In genomic region chr7:27187702-27188665, GRCh38 we compare ENCODE assay signal across 11 cellular contexts. TPM values are rescaled to one million over a fixed set of nuclear protein-coding genes. Genes with fewer than 3 reads are reported as not detected.
A peak's percentile ranks its signal among the peaks of the same experiment; 100 is the strongest.
DNase-seq lines count a peak whose midpoint lies in the region; ATAC-seq, FAIRE-seq and TF ChIP-seq lines count a peak whose summit lies in the region.
"Had no signal": no experiment of that assay in that cellular context is flagged by ENCODE, and none has a peak within 500 bp of the region (broad histone marks: within the 10 kb centered on the region; RNA-seq: fewer than 3 reads in every experiment).

No MANE protein-coding gene starts in this region.

- no peaks in the 10 kb centered on the region for H3K9me1 ChIP-seq in keratinocyte (ENCODE audit: control insufficient read depth, extremely low read depth, insufficient read depth, low read length)

- TF ChIP-seq CTCF in HFFc6 (IDR thresholded peaks at IDR 0.05) (no peak; the same call in none of the 2 replicates), keratinocyte (optimal IDR thresholded peaks at IDR 0.05 in 1 of 3, IDR thresholded peaks at IDR 0.05 in 1 of 3, conservative IDR thresholded peaks at IDR 0.05 in 1 of 3; ENCODE audit: extremely low read depth in 1 of 3, insufficient read depth in 2 of 3, low read length in 3 of 3) (no peak), smooth muscle cell (IDR thresholded peaks at IDR 0.05; ENCODE audit: borderline replicate concordance, insufficient read depth, poor library complexity, severe bottlenecking) (no peak)

- H3K4me1 ChIP-seq in keratinocyte (ENCODE audit: control insufficient read depth, extremely low read depth, insufficient read depth, low read length) (peaks cover 13% of the 10 kb centered on the region), smooth muscle cell (ENCODE audit: low read depth) (peaks cover 7% of the 10 kb centered on the region)

- H2AFZ ChIP-seq in keratinocyte (ENCODE audit: control insufficient read depth, low read length) (no peak overlapping the region), smooth muscle cell (ENCODE audit: low read depth) (peak overlapping the region; percentile 81)

- H3K27me3 ChIP-seq in keratinocyte (ENCODE audit: control insufficient read depth, extremely low read depth, insufficient read depth, low read length) (peaks cover 97% of the 10 kb centered on the region), smooth muscle cell (ENCODE audit: low read depth) (no peaks in the 10 kb centered on the region)

- H3K27ac Mint-ChIP-seq in HFFc6 = peak overlapping the region; percentile 97
- peak overlapping the region; percentile 52 for H3K27ac Mint-ChIP-seq in activated CD8-positive, alpha-beta T cell treated with anti-CD3 and anti-CD28 coated beads, Interleukin-2, amount 10 ng/mL, durations not matched to agents 7 days and 5 days

- H3K9ac ChIP-seq in keratinocyte (ENCODE audit: control insufficient read depth, extremely low read depth, insufficient read depth, low read length) = no peak overlapping the region
- H3K9ac ChIP-seq in smooth muscle cell (ENCODE audit: low read depth) = peak overlapping the region; percentile 63

- CTCF ChIA-PET in activated CD8-positive, alpha-beta T cell treated with anti-CD3 and anti-CD28 coated beads, Interleukin-2, amount 10 ng/mL, durations not matched to agents 7 days and 5 days (lab: Charles Lee) = interaction anchor here (1.7 to 6.1 kb wide), 3 partner anchors 8 to 21 kb away, joined by 4 to 37 read pairs (median 25); no protein-coding TSS in a partner anchor

- no peak for ATAC-seq in activated CD8-positive, alpha-beta T cell treated with anti-CD3 and anti-CD28 coated beads, Interleukin-2, amount 10 ng/mL, durations not matched to agents 7 days and 5 days
- ATAC-seq in GM21390 (IDR thresholded peaks at IDR 0.05; ENCODE audit: unreplicated experiment) (no peak), GM21619 (IDR thresholded peaks at IDR 0.05; ENCODE audit: unreplicated experiment) (no peak)

- peaks cover 25% of the 10 kb centered on the region for H3K27me3 Mint-ChIP-seq in HFFc6 (ENCODE audit: insufficient read depth)
- peaks cover 83% of the 10 kb centered on the region for H3K27me3 Mint-ChIP-seq in activated CD8-positive, alpha-beta T cell treated with anti-CD3 and anti-CD28 coated beads, Interleukin-2, amount 10 ng/mL, durations not matched to agents 7 days and 5 days (ENCODE audit: low read depth)

- peaks cover 61% of the 10 kb centered on the region for H3K4me1 Mint-ChIP-seq in HFFc6 (ENCODE audit: low read depth)
- peaks cover 58% of the 10 kb centered on the region for H3K4me1 Mint-ChIP-seq in activated CD8-positive, alpha-beta T cell treated with anti-CD3 and anti-CD28 coated beads, Interleukin-2, amount 10 ng/mL, durations not matched to agents 7 days and 5 days (ENCODE audit: low read depth)

- H3F3A ChIP-seq in smooth muscle cell (ENCODE audit: low read depth) = peaks cover 9% of the 10 kb centered on the region

- 2% methylated on average over 55 of the region's 55 CpGs for WGBS in smooth muscle cell (ENCODE audit: low lambda C conversion rate)

- peak overlapping the region; percentile 93 for H3K4me3 Mint-ChIP-seq in HFFc6
- H3K4me3 Mint-ChIP-seq in activated CD8-positive, alpha-beta T cell treated with anti-CD3 and anti-CD28 coated beads, Interleukin-2, amount 10 ng/mL, durations not matched to agents 7 days and 5 days = peak overlapping the region; percentile 65

- FAIRE-seq in keratinocyte (lab: Jason Lieb, UNC) = no peak
- FAIRE-seq: endometrium, HTR-8/SVneo had no signal

- H3K9me3 ChIP-seq in keratinocyte (ENCODE audit: control insufficient read depth, low read depth, low read length) (no peaks in the 10 kb centered on the region), smooth muscle cell (replicated peaks; ENCODE audit: low read depth) (no peaks in the 10 kb centered on the region)

- POLR2A ChIA-PET in activated CD8-positive, alpha-beta T cell treated with anti-CD3 and anti-CD28 coated beads, Interleukin-2, amount 10 ng/mL, durations not matched to agents 7 days and 5 days (lab: Charles Lee) = interaction anchor here (0.9 kb wide), 1 partner anchor 11 kb away, joined by 3 read pairs; no protein-coding TSS in a partner anchor

- peaks cover 37% of the 10 kb centered on the region for H3K36me3 Mint-ChIP-seq in HFFc6 (ENCODE audit: low read depth)
- H3K36me3 Mint-ChIP-seq in activated CD8-positive, alpha-beta T cell treated with anti-CD3 and anti-CD28 coated beads, Interleukin-2, amount 10 ng/mL, durations not matched to agents 7 days and 5 days (ENCODE audit: low read depth) = peaks cover 6% of the 10 kb centered on the region

- H3K9me3 Mint-ChIP-seq in HFFc6 = no peaks in the 10 kb centered on the region
- H3K9me3 Mint-ChIP-seq in activated CD8-positive, alpha-beta T cell treated with anti-CD3 and anti-CD28 coated beads, Interleukin-2, amount 10 ng/mL, durations not matched to agents 7 days and 5 days (ENCODE audit: insufficient read depth) = no peaks in the 10 kb centered on the region

- dilution Hi-C loops in keratinocyte (cut with MboI; ENCODE audit: extremely low pct_ligation_motif_present, low sequenced_read_pairs) = no loop called here

- DNase-seq in HFFc6 (no peak), keratinocyte (ENCODE audit: low read depth, low spot score) (no peak), smooth muscle cell (lab: John Stamatoyannopoulos, UW; ENCODE audit: unreplicated experiment) (no peak), T1000 (lab: John Stamatoyannopoulos, UW) (no peak)
- no peak for DNase-seq in activated CD8-positive, alpha-beta T cell treated with anti-CD3 and anti-CD28 coated beads, Interleukin-2, amount 10 ng/mL, durations not matched to agents 7 days and 5 days
- no peak for DNase-seq in stimulated activated CD4-positive, alpha-beta T cell treated with anti-CD3 and anti-CD28 coated beads, Interleukin-4, amount 100 ng/mL, for 1 hour

- H3K36me3 ChIP-seq in keratinocyte (ENCODE audit: control insufficient read depth in 2 of 2, extremely low read depth in 1 of 2, insufficient read depth in 2 of 2, low read length in 2 of 2) = no peaks in the 10 kb centered on the region
- H3K36me3 ChIP-seq in smooth muscle cell (ENCODE audit: low read depth) = no peaks in the 10 kb centered on the region

- H3K4me2 ChIP-seq in keratinocyte (ENCODE audit: control insufficient read depth, extremely low read depth, insufficient read depth, low read depth, low read length) (peak overlapping the region; percentile 37), smooth muscle cell (peak overlapping the region; percentile 89)

- H4K20me1 ChIP-seq in keratinocyte (ENCODE audit: control insufficient read depth, extremely low read depth, insufficient read depth, low read length) = no peaks in the 10 kb centered on the region
- H4K20me1 ChIP-seq in smooth muscle cell (ENCODE audit: low read depth) = peaks cover 4% of the 10 kb centered on the region

- H3K79me2 ChIP-seq in keratinocyte (ENCODE audit: control insufficient read depth, insufficient read depth, low read length) = no peaks in the 10 kb centered on the region
- H3K79me2 ChIP-seq in smooth muscle cell (ENCODE audit: low read depth) = peaks cover 100% of the 10 kb centered on the region

- H3K4me3 ChIP-seq in keratinocyte (ENCODE audit: control insufficient read depth in 2 of 3, extremely low read depth in 1 of 3, insufficient read depth in 2 of 3, low read depth in 1 of 3, low read length in 3 of 3) (peak overlapping the region in 1 of 3 experiments; percentile 38), smooth muscle cell (peak overlapping the region; percentile 60)

- H3K27ac ChIP-seq in keratinocyte (ENCODE audit: control insufficient read depth, insufficient read depth, low read length) (no peak overlapping the region), smooth muscle cell (ENCODE audit: low read depth) (peak overlapping the region; percentile 69)

RNA-seq across cellular contexts. Expression of gene HOXA11, which starts 3.0 kb away (rescaled TPM):
- 10 to 100 TPM; 33.1 to 42.1 (median 39.1) TPM for total RNA-seq in HFFc6 (2021; fragmentation: NEBNext Ultra II Directional; extraction: Animal tissue kit (Norgen Biotek cat#: 25700))
- not detected for total RNA-seq in activated CD8-positive, alpha-beta T cell treated with anti-CD3 and anti-CD28 coated beads, Interleukin-2, amount 10 ng/mL, durations not matched to agents 7 days and 5 days
- polyA plus RNA-seq in keratinocyte (0.07 to 0.18 TPM (median 0.14 TPM) in 3 replicates), smooth muscle cell (25.2 and 27.7 TPM in 2 replicates)
- polyA plus RNA-seq in keratinocyte (2011; ENCODE audit: low read depth) = not detected
- polyA plus RNA-seq in keratinocyte (2011; cell fraction: cytosol; rRNA removed) = 0.17 and 0.19 TPM in 2 replicates
- 0.13 TPM in 2 replicates for polyA plus RNA-seq in keratinocyte (2011; cell fraction: nucleus; rRNA removed)
- polyA plus RNA-seq in keratinocyte (2012; ENCODE audit: low replicate concordance) = 0.16 and 0.27 TPM in 2 replicates
- polyA minus RNA-seq in keratinocyte = not detected in 3 replicates
- not detected for polyA minus RNA-seq in keratinocyte (2011; cell fraction: cytosol; rRNA and poly(A)+ RNA removed)
- not detected in 2 replicates for polyA minus RNA-seq in keratinocyte (2011; cell fraction: nucleus; rRNA and poly(A)+ RNA removed)
- 18.2 and 20.3 TPM in 2 replicates for total RNA-seq in smooth muscle cell
- total RNA-seq: T-helper 2 cell treated with Interferon-gamma antibody and Interleukin-4, amounts not matched to agents 100 ng/mL and 5 ng/mL, for 36 hours had no signal

RNA-seq across cellular contexts. Expression of gene HOXA13, which starts 11.9 kb away (rescaled TPM):
- 10 to 100 TPM; 11.1 to 16.0 (median 13.1) TPM for total RNA-seq in HFFc6 (2021; fragmentation: NEBNext Ultra II Directional; extraction: Animal tissue kit (Norgen Biotek cat#: 25700))
- not detected for total RNA-seq in activated CD8-positive, alpha-beta T cell treated with anti-CD3 and anti-CD28 coated beads, Interleukin-2, amount 10 ng/mL, durations not matched to agents 7 days and 5 days
- polyA plus RNA-seq in keratinocyte (not detected in 3 replicates), smooth muscle cell (6.2 and 10.0 TPM in 2 replicates)
- polyA plus RNA-seq in keratinocyte (2011; ENCODE audit: low read depth) = not detected
- polyA plus RNA-seq in keratinocyte (2011; cell fraction: cytosol; rRNA removed) = not detected in 2 replicates
- polyA plus RNA-seq in keratinocyte (2011; cell fraction: nucleus; rRNA removed) = not detected in 2 replicates
- not detected in 2 replicates for polyA plus RNA-seq in keratinocyte (2012; ENCODE audit: low replicate concordance)
- not detected in 3 replicates for polyA minus RNA-seq in keratinocyte
- not detected for polyA minus RNA-seq in keratinocyte (2011; cell fraction: cytosol; rRNA and poly(A)+ RNA removed)
- not detected in 2 replicates for polyA minus RNA-seq in keratinocyte (2011; cell fraction: nucleus; rRNA and poly(A)+ RNA removed)
- total RNA-seq in smooth muscle cell = 14.2 and 21.6 TPM in 2 replicates
- total RNA-seq: T-helper 2 cell treated with Interferon-gamma antibody and Interleukin-4, amounts not matched to agents 100 ng/mL and 5 ng/mL, for 36 hours had no signal

RNA-seq across cellular contexts. Expression of gene HOXA10, which starts 13.9 kb away (rescaled TPM):
- 10 to 100 TPM; 38.9 to 43.5 (median 41.1) TPM for total RNA-seq in HFFc6 (2021; fragmentation: NEBNext Ultra II Directional; extraction: Animal tissue kit (Norgen Biotek cat#: 25700))
- not detected for total RNA-seq in activated CD8-positive, alpha-beta T cell treated with anti-CD3 and anti-CD28 coated beads, Interleukin-2, amount 10 ng/mL, durations not matched to agents 7 days and 5 days
- polyA plus RNA-seq in keratinocyte = 1.6 to 4.5 TPM (median 2.4 TPM) in 3 replicates
- 0.40 TPM for polyA plus RNA-seq in keratinocyte (2011; ENCODE audit: low read depth)
- 2.0 and 2.2 TPM in 2 replicates for polyA plus RNA-seq in keratinocyte (2011; cell fraction: cytosol; rRNA removed)
- polyA plus RNA-seq in keratinocyte (2011; cell fraction: nucleus; rRNA removed) = 2.0 and 2.1 TPM in 2 replicates
- 2.5 and 9.5 TPM in 2 replicates for polyA plus RNA-seq in keratinocyte (2012; ENCODE audit: low replicate concordance)
- polyA minus RNA-seq in keratinocyte = 1.9 to 5.1 TPM (median 3.0 TPM) in 3 replicates
- polyA minus RNA-seq in keratinocyte (2011; cell fraction: cytosol; rRNA and poly(A)+ RNA removed) = not detected
- polyA minus RNA-seq in keratinocyte (2011; cell fraction: nucleus; rRNA and poly(A)+ RNA removed) = 0.47 and 0.84 TPM in 2 replicates
- total RNA-seq in smooth muscle cell = 35.7 and 53.6 TPM in 2 replicates
- 37.6 and 39.4 TPM in 2 replicates for polyA plus RNA-seq in smooth muscle cell
- total RNA-seq: T-helper 2 cell treated with Interferon-gamma antibody and Interleukin-4, amounts not matched to agents 100 ng/mL and 5 ng/mL, for 36 hours had no signal

RNA-seq across cellular contexts. Expression of gene HOXA9, which starts 22.6 kb away (rescaled TPM):
- 10 to 100 TPM; 25.2 to 37.0 (median 26.7) TPM for total RNA-seq in HFFc6 (2021; fragmentation: NEBNext Ultra II Directional; extraction: Animal tissue kit (Norgen Biotek cat#: 25700))
- total RNA-seq in activated CD8-positive, alpha-beta T cell treated with anti-CD3 and anti-CD28 coated beads, Interleukin-2, amount 10 ng/mL, durations not matched to agents 7 days and 5 days = not detected
- 9.0 to 40.5 TPM (median 28.1 TPM) in 3 replicates for polyA plus RNA-seq in keratinocyte
- polyA plus RNA-seq in keratinocyte (2011; ENCODE audit: low read depth) = 76.1 TPM
- 20.4 and 23.2 TPM in 2 replicates for polyA plus RNA-seq in keratinocyte (2011; cell fraction: cytosol; rRNA removed)
- polyA plus RNA-seq in keratinocyte (2011; cell fraction: nucleus; rRNA removed) = 22.3 and 31.4 TPM in 2 replicates
- 21.1 and 27.0 TPM in 2 replicates for polyA plus RNA-seq in keratinocyte (2012; ENCODE audit: low replicate concordance)
- polyA minus RNA-seq in keratinocyte = 1.5 to 5.7 TPM (median 4.0 TPM) in 3 replicates
- 9.4 TPM for polyA minus RNA-seq in keratinocyte (2011; cell fraction: cytosol; rRNA and poly(A)+ RNA removed)
- polyA minus RNA-seq in keratinocyte (2011; cell fraction: nucleus; rRNA and poly(A)+ RNA removed) = 2.2 and 3.8 TPM in 2 replicates
- 22.9 and 35.8 TPM in 2 replicates for total RNA-seq in smooth muscle cell
- 12.6 and 19.2 TPM in 2 replicates for polyA plus RNA-seq in smooth muscle cell
- total RNA-seq: T-helper 2 cell treated with Interferon-gamma antibody and Interleukin-4, amounts not matched to agents 100 ng/mL and 5 ng/mL, for 36 hours had no signal

RNA-seq across cellular contexts. Expression of gene HOXA7, which starts 31.5 kb away (rescaled TPM):
- total RNA-seq in HFFc6 (2021; fragmentation: NEBNext Ultra II Directional; extraction: Animal tissue kit (Norgen Biotek cat#: 25700)) = 1 to 10 TPM; 6.2 to 8.2 (median 6.8) TPM
- total RNA-seq in activated CD8-positive, alpha-beta T cell treated with anti-CD3 and anti-CD28 coated beads, Interleukin-2, amount 10 ng/mL, durations not matched to agents 7 days and 5 days = not detected
- polyA plus RNA-seq in keratinocyte (3.8 to 13.5 TPM (median 8.1 TPM) in 3 replicates), smooth muscle cell (1.2 and 1.6 TPM in 2 replicates)
- polyA plus RNA-seq in keratinocyte (2011; ENCODE audit: low read depth) = 4.9 TPM
- 7.4 and 9.8 TPM in 2 replicates for polyA plus RNA-seq in keratinocyte (2011; cell fraction: cytosol; rRNA removed)
- 5.2 and 6.0 TPM in 2 replicates for polyA plus RNA-seq in keratinocyte (2011; cell fraction: nucleus; rRNA removed)
- polyA plus RNA-seq in keratinocyte (2012; ENCODE audit: low replicate concordance) = 3.9 and 14.3 TPM in 2 replicates
- polyA minus RNA-seq in keratinocyte = 4.5 to 4.9 TPM (median 4.8 TPM) in 3 replicates
- 11.9 TPM for polyA minus RNA-seq in keratinocyte (2011; cell fraction: cytosol; rRNA and poly(A)+ RNA removed)
- polyA minus RNA-seq in keratinocyte (2011; cell fraction: nucleus; rRNA and poly(A)+ RNA removed) = 2.0 and 2.3 TPM in 2 replicates
- 0.72 TPM in 1 of 2 replicates, not detected in the other for total RNA-seq in smooth muscle cell
- total RNA-seq: T-helper 2 cell treated with Interferon-gamma antibody and Interleukin-4, amounts not matched to agents 100 ng/mL and 5 ng/mL, for 36 hours had no signal

Comparison
In these comparisons a context has a peak if more than half of its experiments do, and no peak if none do; other contexts are left out.
1. RNA of gene HOXA11, which starts 3.0 kb away (total RNA-seq): 33.1 to 42.1 TPM in HFFc6 and 18.2 to 20.3 TPM in smooth muscle cell; not detected in activated CD8-positive, alpha-beta T cell treated with anti-CD3 and anti-CD28 coated beads, Interleukin-2, amount 10 ng/mL, durations not matched to agents 7 days and 5 days; every median in the first group is over 10 times any median in the second.
2. RNA of gene HOXA13, which starts 11.9 kb away (total RNA-seq): 14.2 to 21.6 TPM in smooth muscle cell and 11.1 to 16.0 TPM in HFFc6; not detected in activated CD8-positive, alpha-beta T cell treated with anti-CD3 and anti-CD28 coated beads, Interleukin-2, amount 10 ng/mL, durations not matched to agents 7 days and 5 days; every median in the first group is over 10 times any median in the second.
3. RNA of gene HOXA10, which starts 13.9 kb away (total RNA-seq): 35.7 to 53.6 TPM in smooth muscle cell and 38.9 to 43.5 TPM in HFFc6; not detected in activated CD8-positive, alpha-beta T cell treated with anti-CD3 and anti-CD28 coated beads, Interleukin-2, amount 10 ng/mL, durations not matched to agents 7 days and 5 days; every median in the first group is over 10 times any median in the second.